In genomic region chr18:48809365-48809764, GRCh38 we compare ENCODE assay signal across 26 cellular contexts.
"Had no signal": no experiment of that assay in that cellular context is flagged by ENCODE, and none has a peak within 500 bp of the region (broad histone marks: within the 10 kb centered on the region; RNA-seq: fewer than 3 reads in every experiment).

No MANE protein-coding gene starts in this region.

- H3K4me1 ChIP-seq: breast epithelium had no signal

- H3K36me3 ChIP-seq: adrenal gland, breast epithelium had no signal

- H3K27me3 Mint-ChIP-seq: activated CD8-positive, alpha-beta T cell treated with anti-CD3 and anti-CD28 coated beads for 36 hours had no signal

- H3K9me3 ChIP-seq: adrenal gland, breast epithelium, SJSA1 had no signal

- H3K9me3 Mint-ChIP-seq: activated CD8-positive, alpha-beta T cell treated with anti-CD3 and anti-CD28 coated beads for 36 hours; activated naive CD8-positive, alpha-beta T cell treated with anti-CD3 and anti-CD28 coated beads, Interleukin-2, amount 10 ng/mL, durations not matched to agents 7 days and 5 days had no signal

- H3K27ac Mint-ChIP-seq: activated CD8-positive, alpha-beta T cell treated with anti-CD3 and anti-CD28 coated beads for 36 hours; activated naive CD8-positive, alpha-beta T cell treated with anti-CD3 and anti-CD28 coated beads, Interleukin-2, amount 10 ng/mL, durations not matched to agents 7 days and 5 days had no signal

- ATAC-seq: activated CD4-positive, CD25-positive, alpha-beta regulatory T cell treated with anti-CD3 and anti-CD28 coated beads, Interleukin-2, amount 50 U/mL, for 24 hours; activated CD8-positive, alpha-beta T cell treated with anti-CD3 and anti-CD28 coated beads for 36 hours; PC-3; SK-N-SH treated with all-trans-retinoic acid at 6 μM for 48 hours had no signal

- H3K4me3 Mint-ChIP-seq: activated CD8-positive, alpha-beta T cell treated with anti-CD3 and anti-CD28 coated beads for 36 hours; activated naive CD8-positive, alpha-beta T cell treated with anti-CD3 and anti-CD28 coated beads, Interleukin-2, amount 10 ng/mL, durations not matched to agents 7 days and 5 days had no signal

- H3K27me3 ChIP-seq: adrenal gland, breast epithelium, SJSA1 had no signal

- H3K4me3 ChIP-seq: adrenal gland, breast epithelium, SJSA1 had no signal

- H3K27ac ChIP-seq: adrenal gland, breast epithelium, SJSA1 had no signal

- DNase-seq: activated CD4-positive, alpha-beta T cell treated with anti-CD3 and anti-CD28 coated beads for 4 hours; activated CD8-positive, alpha-beta memory T cell treated with anti-CD3 and anti-CD28 coated beads, Interleukin-2, amount 50 U/mL, for 48 hours; activated CD8-positive, alpha-beta T cell treated with anti-CD3 and anti-CD28 coated beads for 36 hours; activated naive CD4-positive, alpha-beta T cell treated with anti-CD3 and anti-CD28 coated beads, Interleukin-2, amount 50 U/mL, for 16 hours; activated naive CD8-positive, alpha-beta T cell treated with anti-CD3 and anti-CD28 coated beads, Interleukin-2, amount 10 ng/mL, durations not matched to agents 7 days and 5 days; activated T-cell treated with anti-CD3 and anti-CD28 coated beads, Interleukin-2, amount 50 U/mL, for 1 hour; adrenal gland; anterior cingulate cortex; caudate nucleus; Kasumi-1; KBM-7; NCI-H1105; NCI-H1436; NCI-H1694 treated with DMSO at 0.1 percent for 48 hours; NCI-H2029 treated with DMSO at 0.1 percent for 48 hours; NCI-H345; NCI-H510A; NCI-H526 treated with DMSO at 0.1 percent for 48 hours; NCI-H82; PC-3; SHP77; SW 1271 had no signal
